8 cellular contexts compared by ENCODE assay signal in the genomic region with DNA sequence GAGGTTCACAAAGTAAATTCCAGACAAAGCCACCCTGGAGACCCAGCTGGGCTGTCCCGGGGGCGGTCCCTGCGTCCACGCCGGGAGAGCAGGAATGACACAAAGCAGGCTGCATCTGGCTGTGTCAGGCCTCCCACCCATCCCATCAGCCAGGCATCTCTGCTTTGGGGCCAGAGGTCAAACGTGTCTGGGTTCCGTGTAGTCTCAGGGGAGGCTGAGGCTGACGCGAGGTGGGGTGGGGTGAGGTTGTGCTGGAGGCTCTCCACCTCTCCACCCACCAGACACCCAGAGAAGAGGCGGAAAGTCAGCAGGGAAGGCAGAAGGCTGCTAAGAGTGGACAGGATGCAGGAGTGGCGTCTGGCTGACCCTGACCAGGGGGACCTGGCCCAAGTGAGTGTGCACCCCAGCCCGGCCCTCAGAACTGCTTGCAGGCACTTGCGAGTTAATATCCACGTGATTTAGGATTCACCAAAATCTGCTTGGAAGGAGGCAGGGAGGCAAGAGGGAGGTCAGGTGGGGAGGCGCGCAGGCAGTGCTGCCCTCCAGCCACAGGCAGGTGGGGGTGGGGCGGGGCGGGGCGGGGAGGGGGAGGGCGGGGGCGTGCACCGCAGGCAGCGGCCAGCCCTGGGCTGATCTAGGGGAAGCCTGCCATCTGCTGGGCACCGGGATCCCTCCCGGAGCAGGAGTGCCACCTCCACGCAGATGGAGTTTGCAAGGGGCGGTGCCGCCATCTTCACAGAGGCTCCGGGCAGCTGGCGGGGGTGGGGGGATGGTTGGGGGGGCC. TPM values are rescaled to one million over a fixed set of nuclear protein-coding genes. Genes with fewer than 3 reads are reported as not detected.
A peak's percentile ranks its signal among the peaks of the same experiment; 100 is the strongest.
DNase-seq lines count a peak whose midpoint lies in the region; ATAC-seq and TF ChIP-seq lines count a peak whose summit lies in the region.

No MANE protein-coding gene starts in this region.

- ATAC-seq in lung (ENCODE audit: insufficient read depth, low FRiP score) (peak; percentile 80), GM18520 (IDR thresholded peaks at IDR 0.05; ENCODE audit: unreplicated experiment) (no peak)

- no peaks in the 10 kb centered on the region for H3K9me3 ChIP-seq in lung (ENCODE audit: control insufficient read depth in 2 of 2, insufficient read depth in 1 of 2, low read length in 1 of 2)

- CTCF ChIA-PET in HEK293T (lab: Yijun Ruan, JAX): interaction anchor here (1.2 kb wide), 1 partner anchor 17 kb away, joined by 3 read pairs; no protein-coding TSS in a partner anchor

- H3K27me3 ChIP-seq in dorsolateral prefrontal cortex: no peaks in the 10 kb centered on the region
- no peaks in the 10 kb centered on the region for H3K27me3 ChIP-seq in lung (ENCODE audit: control insufficient read depth, insufficient read depth)

- H3K4me3 ChIP-seq in dorsolateral prefrontal cortex (peak overlapping the region; percentile 45 to 74 (median 65)), lung (no peak overlapping the region)

- 34 to 42% methylated on average over 24 to 30 of the region's 30 CpGs for WGBS in lung, 2 donors

- intact Hi-C loops in dorsolateral prefrontal cortex (cut with DNase I): loop anchor here (2.0 to 5.0 kb wide), 6 partner anchors 64 to 249 kb away; no protein-coding TSS in a partner anchor

- H3K36me3 ChIP-seq in lung (ENCODE audit: control insufficient read depth in 2 of 2, insufficient read depth in 2 of 2, low read length in 2 of 2): no peaks in the 10 kb centered on the region

- H3K27ac ChIP-seq in dorsolateral prefrontal cortex: peak overlapping the region in 16 of 59 donors; percentile 9 to 77 (median 52)
- H3K27ac ChIP-seq in lung (ENCODE audit: low read depth in 1 of 2, low read length in 1 of 2): no peak overlapping the region

- TF ChIP-seq CTCF in dorsolateral prefrontal cortex (IDR thresholded peaks at IDR 0.05 in 54 of 56, conservative IDR thresholded peaks at IDR 0.05 in 2 of 56; ENCODE audit: low read depth in 1 of 56, partially characterized antibody in 56 of 56) (peak; percentile 38 to 89 (median 76)), lung (IDR thresholded peaks at IDR 0.05; ENCODE audit: control extremely low read depth, extremely low read depth) (peak; percentile 46)

- peaks cover 0 to 13% of the 10 kb centered on the region in 2 donors for H3K4me1 ChIP-seq in lung (ENCODE audit: control insufficient read depth in 2 of 2, insufficient read depth in 2 of 2, low read length in 2 of 2)

- peak; percentile 95 for DNase-seq in AG08396 (ENCODE audit: low spot score)
- peak; percentile 91 for DNase-seq in HEK293T (ENCODE audit: extremely low spot score)
- DNase-seq in NCI-H526 treated with DMSO at 0.1 percent for 48 hours (lab: John Stamatoyannopoulos, UW): peak; percentile 58
- peak; percentile 85 to 88 for DNase-seq in activated CD4-positive, alpha-beta T cell treated with anti-CD3 and anti-CD28 coated beads, Interleukin-2, amount 50 U/mL, for 48 hours
- DNase-seq in dorsolateral prefrontal cortex: peak; percentile 81 to 91 (median 87)
- DNase-seq in lung (ENCODE audit: low spot score): peak; percentile 81
- DNase-seq in stimulated activated CD8-positive, alpha-beta memory T cell treated with anti-CD3 and anti-CD28 coated beads, Interleukin-12 subunit alpha, Interleukin-12 subunit beta, amount 100 ng/mL, for 1 hour (ENCODE audit: low read depth): peak; percentile 70

- POLR2A ChIA-PET in HEK293T (lab: Yijun Ruan, JAX): interaction anchor here (0.8 to 2.8 kb wide), 8 partner anchors 16 to 247 kb away, joined by 3 to 49 read pairs (median 4); partner anchors contain the start of genes CBX4, CBX8 and GAA

TF ChIP-seq in HEK293T, 16 proteins besides CTCF, POLR2A, EP300 and RAD21:
- TF ChIP-seq CTBP1 (IDR thresholded peaks at IDR 0.05; ENCODE audit: borderline replicate concordance) (no peak), FOXK2 (IDR thresholded peaks at IDR 0.05) (no peak), ZNF384 (IDR thresholded peaks at IDR 0.05) (no peak), TARDBP (IDR thresholded peaks at IDR 0.05) (no peak), LEF1 (IDR thresholded peaks at IDR 0.05; ENCODE audit: borderline replicate concordance) (no peak), BHLHE40 (IDR thresholded peaks at IDR 0.05; ENCODE audit: borderline replicate concordance) (no peak), SP1 (IDR thresholded peaks at IDR 0.05) (no peak), FOXM1 (IDR thresholded peaks at IDR 0.05; ENCODE audit: borderline replicate concordance) (no peak), FOXA1 (IDR thresholded peaks at IDR 0.05) (no peak), ELF4 (IDR thresholded peaks at IDR 0.05) (no peak), NFRKB (IDR thresholded peaks at IDR 0.05) (no peak), ARNT (IDR thresholded peaks at IDR 0.05) (no peak), HDGF (IDR thresholded peaks at IDR 0.05; ENCODE audit: borderline replicate concordance) (no peak), L3MBTL2 (conservative IDR thresholded peaks at IDR 0.05) (no peak), SUZ12 (IDR thresholded peaks at IDR 0.05) (no peak)
- TF ChIP-seq, protein P1, sequence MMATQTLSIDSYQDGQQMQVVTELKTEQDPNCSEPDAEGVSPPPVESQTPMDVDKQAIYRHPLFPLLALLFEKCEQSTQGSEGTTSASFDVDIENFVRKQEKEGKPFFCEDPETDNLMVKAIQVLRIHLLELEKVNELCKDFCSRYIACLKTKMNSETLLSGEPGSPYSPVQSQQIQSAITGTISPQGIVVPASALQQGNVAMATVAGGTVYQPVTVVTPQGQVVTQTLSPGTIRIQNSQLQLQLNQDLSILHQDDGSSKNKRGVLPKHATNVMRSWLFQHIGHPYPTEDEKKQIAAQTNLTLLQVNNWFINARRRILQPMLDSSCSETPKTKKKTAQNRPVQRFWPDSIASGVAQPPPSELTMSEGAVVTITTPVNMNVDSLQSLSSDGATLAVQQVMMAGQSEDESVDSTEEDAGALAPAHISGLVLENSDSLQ (IDR thresholded peaks at IDR 0.05): no peak

RNA-seq across cellular contexts. Expression of gene TBC1D16, which starts 44.3 kb away (rescaled TPM):
- total RNA-seq in dorsolateral prefrontal cortex (10 to 100 TPM; 15.4 to 54.1 (median 29.0) TPM), lung (10 to 100 TPM; 13.1 to 48.5 TPM)
- polyA plus RNA-seq in lung: 10 to 100 TPM in 1 of 2 donors, 1 to 10 TPM in 1; 7.3 to 19.8 TPM

RNA-seq across cellular contexts. Expression of gene CCDC40, which starts 45.1 kb away (rescaled TPM):
- total RNA-seq in dorsolateral prefrontal cortex (10 to 100 TPM in 106 of 120 experiments, 1 to 10 TPM in 14; 6.5 to 39.9 (median 15.8) TPM), lung (10 to 100 TPM in 1 of 2 donors, 1 to 10 TPM in 1; 8.0 to 34.5 TPM)
- polyA plus RNA-seq in lung: 1 to 10 TPM; 6.0 to 6.5 TPM
